Comparison of ENCODE assay signal across 18 cellular contexts in the genomic region with DNA sequence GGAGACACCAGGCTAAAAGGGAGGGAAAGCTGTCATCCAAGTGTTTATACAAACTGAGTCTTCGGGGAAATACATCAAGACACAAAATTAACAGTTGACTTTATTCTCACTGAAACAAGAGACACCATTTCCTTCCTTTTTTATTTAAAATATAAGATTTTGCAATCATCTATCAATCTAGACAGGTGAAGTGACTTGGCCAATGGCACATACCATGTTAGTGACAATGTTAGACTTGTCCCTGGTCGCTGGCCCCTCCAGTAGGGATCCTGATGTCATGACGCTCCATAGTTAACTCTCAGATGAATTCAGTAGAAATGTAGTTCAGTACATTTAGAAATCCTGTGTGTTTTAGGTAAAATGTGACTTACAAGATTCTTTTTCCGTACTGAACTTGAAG. TPM values are rescaled to one million over a fixed set of nuclear protein-coding genes. Genes with fewer than 3 reads are reported as not detected.
A peak's percentile ranks its signal among the peaks of the same experiment; 100 is the strongest.
DNase-seq lines count a peak whose midpoint lies in the region; ATAC-seq and TF ChIP-seq lines count a peak whose summit lies in the region.
"Had no signal": no experiment of that assay in that cellular context is flagged by ENCODE, and none has a peak within 500 bp of the region (broad histone marks: within the 10 kb centered on the region; RNA-seq: fewer than 3 reads in every experiment).

No MANE protein-coding gene starts in this region.

- no peak overlapping the region for H3K27ac ChIP-seq in GM23338 (ENCODE audit: low read depth)
- H3K27ac ChIP-seq in SK-N-MC = peak overlapping the region; percentile 82
- H3K27ac ChIP-seq in esophagus squamous epithelium = peak overlapping the region; percentile 71 to 98 (median 96)
- peak overlapping the region; percentile 49 to 90 for H3K27ac ChIP-seq in prostate gland
- H3K27ac ChIP-seq in CD8-positive, alpha-beta T cell (ENCODE audit: low read depth, low read length) = no peak overlapping the region
- H3K27ac ChIP-seq: colonic mucosa had no signal

- WGBS in esophagus squamous epithelium, 2 donors = 62 to 70% methylated on average over 4 of the region's 4 CpGs
- WGBS in prostate gland = 65% methylated on average over 4 of the region's 4 CpGs

- H3K9ac ChIP-seq in SK-N-MC (ENCODE audit: insufficient read length) = no peak overlapping the region

- peak overlapping the region; percentile 92 for H3K4me2 ChIP-seq in GM23338

- CTCF ChIA-PET in CD8-positive, alpha-beta T cell (lab: Charles Lee) = no interaction called here

- H3K9me3 Mint-ChIP-seq in GM23338 = no peaks in the 10 kb centered on the region
- H3K9me3 Mint-ChIP-seq in CD8-positive, alpha-beta T cell = no peaks in the 10 kb centered on the region
- H3K9me3 Mint-ChIP-seq: natural killer cell had no signal

- H3K4me1 ChIP-seq in GM23338 (ENCODE audit: insufficient read depth) = peaks cover 66% of the 10 kb centered on the region
- peaks cover 26 to 67% (median 27%) of the 10 kb centered on the region in 3 donors for H3K4me1 ChIP-seq in esophagus squamous epithelium
- no peaks in the 10 kb centered on the region for H3K4me1 ChIP-seq in prostate gland (replicated peaks)
- peaks cover 3% of the 10 kb centered on the region for H3K4me1 ChIP-seq in CD8-positive, alpha-beta T cell (ENCODE audit: insufficient read depth, low read length)
- H3K4me1 ChIP-seq: colonic mucosa had no signal

- no peaks in the 10 kb centered on the region for H3K9me2 ChIP-seq in GM23338 (ENCODE audit: insufficient read depth)

- H3K9me3 ChIP-seq in SK-N-MC (ENCODE audit: low read depth, low read length) = no peaks in the 10 kb centered on the region
- H3K9me3 ChIP-seq in esophagus squamous epithelium = no peaks in the 10 kb centered on the region
- no peaks in the 10 kb centered on the region for H3K9me3 ChIP-seq in prostate gland
- H3K9me3 ChIP-seq in CD8-positive, alpha-beta T cell (ENCODE audit: low read length) = no peaks in the 10 kb centered on the region
- H3K9me3 ChIP-seq: colonic mucosa had no signal

- peaks cover 68% of the 10 kb centered on the region for H3K4me1 Mint-ChIP-seq in GM23338
- H3K4me1 Mint-ChIP-seq in CD8-positive, alpha-beta T cell (ENCODE audit: low read depth) = peaks cover 10% of the 10 kb centered on the region

- peaks cover 6% of the 10 kb centered on the region; the same call in 2 of the 3 replicates for H3K36me3 Mint-ChIP-seq in GM23338 (ENCODE audit: low read depth)
- no peaks in the 10 kb centered on the region for H3K36me3 Mint-ChIP-seq in CD8-positive, alpha-beta T cell
- H3K36me3 Mint-ChIP-seq: natural killer cell had no signal

- no peaks in the 10 kb centered on the region for H4K20me1 ChIP-seq in GM23338 (replicated peaks; ENCODE audit: insufficient read depth)

- peaks cover 11% of the 10 kb centered on the region; the same call in 1 of the 2 replicates for H3F3A ChIP-seq in GM23338 (replicated peaks; ENCODE audit: low read depth)

- peaks cover 53% of the 10 kb centered on the region for H3K79me2 ChIP-seq in GM23338 (replicated peaks; ENCODE audit: insufficient read depth)

- DNase-seq in GM23338 (ENCODE audit: low spot score) (no peak), SK-N-MC (ENCODE audit: low read depth, low spot score) (no peak), esophagus squamous epithelium (lab: John Stamatoyannopoulos, UW) (no peak), prostate gland (ENCODE audit: low spot score) (no peak), cortex of kidney (lab: John Stamatoyannopoulos, UW) (no peak), MV-4-11 (lab: John Stamatoyannopoulos, UW) (no peak), DMS79 (lab: John Stamatoyannopoulos, UW) (no peak)
- DNase-seq in CD8-positive, alpha-beta T cell = no peak
- DNase-seq: activated CD8-positive, alpha-beta memory T cell treated with anti-CD3 and anti-CD28 coated beads, Interleukin-2, amount 10 ng/mL, durations not matched to agents 7 days and 5 days; activated effector memory CD4-positive, alpha-beta T cell treated with Interleukin-2 at 50 U/mL for 16 hours; amniotic stem cell; colonic mucosa; H7; natural killer cell; NCI-H1694 treated with DMSO at 0.1 percent for 48 hours; NCI-H345; T-helper 2 cell had no signal

- H3K36me3 ChIP-seq in GM23338 (ENCODE audit: insufficient read depth) (no peaks in the 10 kb centered on the region), SK-N-MC (ENCODE audit: insufficient read depth, low read length) (no peaks in the 10 kb centered on the region), esophagus squamous epithelium (peaks cover 0 to 22% (median 0%) of the 10 kb centered on the region in 3 donors), prostate gland (no peaks in the 10 kb centered on the region)
- H3K36me3 ChIP-seq in CD8-positive, alpha-beta T cell (ENCODE audit: insufficient read depth, low read length) = no peaks in the 10 kb centered on the region
- H3K36me3 ChIP-seq: colonic mucosa had no signal

- intact Hi-C loops in esophagus squamous epithelium (cut with DNase I) = no loop called here
- intact Hi-C loops in prostate gland (cut with DNase I) = no loop called here
- intact Hi-C loops in CD8-positive, alpha-beta T cell (cut with DNase I, micrococcal nuclease) = no loop called here

- no peak overlapping the region for H3K27ac Mint-ChIP-seq in GM23338
- no peak overlapping the region for H3K27ac Mint-ChIP-seq in CD8-positive, alpha-beta T cell
- H3K27ac Mint-ChIP-seq: activated CD8-positive, alpha-beta memory T cell treated with anti-CD3 and anti-CD28 coated beads, Interleukin-2, amount 10 ng/mL, durations not matched to agents 7 days and 5 days; natural killer cell had no signal

- H3K4me3 Mint-ChIP-seq in GM23338 = peak overlapping the region; percentile 51
- no peak overlapping the region for H3K4me3 Mint-ChIP-seq in CD8-positive, alpha-beta T cell
- H3K4me3 Mint-ChIP-seq: activated CD8-positive, alpha-beta memory T cell treated with anti-CD3 and anti-CD28 coated beads, Interleukin-2, amount 10 ng/mL, durations not matched to agents 7 days and 5 days; natural killer cell had no signal

- TF ChIP-seq CTCF in GM23338 (conservative IDR thresholded peaks at IDR 0.05; ENCODE audit: low read depth in 2 of 2) (no peak), esophagus squamous epithelium (IDR thresholded peaks at IDR 0.05) (no peak), prostate gland (IDR thresholded peaks at IDR 0.05) (no peak)
- no peak for TF ChIP-seq CTCF in CD8-positive, alpha-beta T cell (IDR thresholded peaks at IDR 0.05)

- H3K27me3 Mint-ChIP-seq in GM23338 (ENCODE audit: insufficient read depth, low read depth, poor library complexity) = peaks cover 15% of the 10 kb centered on the region
- H3K27me3 Mint-ChIP-seq in CD8-positive, alpha-beta T cell (ENCODE audit: low read depth) = peaks cover 41% of the 10 kb centered on the region

- TF ChIP-seq POLR2A in esophagus squamous epithelium (IDR thresholded peaks at IDR 0.05) (no peak), prostate gland (IDR thresholded peaks at IDR 0.05) (no peak)

- H3K27me3 ChIP-seq in GM23338 (ENCODE audit: insufficient read depth) (peaks cover 11% of the 10 kb centered on the region; the same call in 1 of the 2 replicates), esophagus squamous epithelium (peaks cover 0 to 3% (median 0%) of the 10 kb centered on the region in 4 donors), prostate gland (replicated peaks; ENCODE audit: insufficient read depth) (no peaks in the 10 kb centered on the region)
- H3K27me3 ChIP-seq in CD8-positive, alpha-beta T cell (ENCODE audit: insufficient read depth, low read length) = peaks cover 5% of the 10 kb centered on the region
- H3K27me3 ChIP-seq: colonic mucosa had no signal

- H3K4me3 ChIP-seq in GM23338 (peak overlapping the region; percentile 84), SK-N-MC (peak overlapping the region; percentile 47; the same call in 1 of the 2 replicates), esophagus squamous epithelium (peak overlapping the region; percentile 58 to 91 (median 74)), prostate gland (no peak overlapping the region)
- H3K4me3 ChIP-seq in CD8-positive, alpha-beta T cell (ENCODE audit: low read depth, low read length) = no peak overlapping the region
- H3K4me3 ChIP-seq: colonic mucosa had no signal

- H2AFZ ChIP-seq in GM23338 = no peak overlapping the region

- POLR2A ChIA-PET in CD8-positive, alpha-beta T cell (lab: Charles Lee) = no interaction called here

- no peak for ATAC-seq in GM23338
- ATAC-seq in CD8-positive, alpha-beta T cell = no peak
- ATAC-seq: activated CD8-positive, alpha-beta memory T cell treated with anti-CD3 and anti-CD28 coated beads, Interleukin-2, amount 10 ng/mL, durations not matched to agents 7 days and 5 days; left lobe of liver; natural killer cell had no signal

TF ChIP-seq in GM23338, 12 proteins besides CTCF, POLR2A, EP300 and RAD21 (continues in another document):
- no peak for TF ChIP-seq STAT1 (IDR thresholded peaks at IDR 0.05; ENCODE audit: unreplicated experiment)
- no peak for TF ChIP-seq JUNB (IDR thresholded peaks at IDR 0.05; ENCODE audit: unreplicated experiment)
- TF ChIP-seq, protein P1, sequence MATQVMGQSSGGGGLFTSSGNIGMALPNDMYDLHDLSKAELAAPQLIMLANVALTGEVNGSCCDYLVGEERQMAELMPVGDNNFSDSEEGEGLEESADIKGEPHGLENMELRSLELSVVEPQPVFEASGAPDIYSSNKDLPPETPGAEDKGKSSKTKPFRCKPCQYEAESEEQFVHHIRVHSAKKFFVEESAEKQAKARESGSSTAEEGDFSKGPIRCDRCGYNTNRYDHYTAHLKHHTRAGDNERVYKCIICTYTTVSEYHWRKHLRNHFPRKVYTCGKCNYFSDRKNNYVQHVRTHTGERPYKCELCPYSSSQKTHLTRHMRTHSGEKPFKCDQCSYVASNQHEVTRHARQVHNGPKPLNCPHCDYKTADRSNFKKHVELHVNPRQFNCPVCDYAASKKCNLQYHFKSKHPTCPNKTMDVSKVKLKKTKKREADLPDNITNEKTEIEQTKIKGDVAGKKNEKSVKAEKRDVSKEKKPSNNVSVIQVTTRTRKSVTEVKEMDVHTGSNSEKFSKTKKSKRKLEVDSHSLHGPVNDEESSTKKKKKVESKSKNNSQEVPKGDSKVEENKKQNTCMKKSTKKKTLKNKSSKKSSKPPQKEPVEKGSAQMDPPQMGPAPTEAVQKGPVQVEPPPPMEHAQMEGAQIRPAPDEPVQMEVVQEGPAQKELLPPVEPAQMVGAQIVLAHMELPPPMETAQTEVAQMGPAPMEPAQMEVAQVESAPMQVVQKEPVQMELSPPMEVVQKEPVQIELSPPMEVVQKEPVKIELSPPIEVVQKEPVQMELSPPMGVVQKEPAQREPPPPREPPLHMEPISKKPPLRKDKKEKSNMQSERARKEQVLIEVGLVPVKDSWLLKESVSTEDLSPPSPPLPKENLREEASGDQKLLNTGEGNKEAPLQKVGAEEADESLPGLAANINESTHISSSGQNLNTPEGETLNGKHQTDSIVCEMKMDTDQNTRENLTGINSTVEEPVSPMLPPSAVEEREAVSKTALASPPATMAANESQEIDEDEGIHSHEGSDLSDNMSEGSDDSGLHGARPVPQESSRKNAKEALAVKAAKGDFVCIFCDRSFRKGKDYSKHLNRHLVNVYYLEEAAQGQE (IDR thresholded peaks at IDR 0.05; ENCODE audit: unreplicated experiment) = no peak
- TF ChIP-seq EZH2phosphoT487 (IDR thresholded peaks at IDR 0.05; ENCODE audit: unreplicated experiment) = no peak

RNA-seq across cellular contexts. Expression of a gene that starts 2.9 kb away (rescaled TPM):
- total RNA-seq in GM23338 (2014; rRNA removed; shearing (Covaris generic)) = 20.8 and 30.2 TPM in 2 replicates
- polyA plus RNA-seq in GM23338 (2016; fragmentation: Nextera tagmentation; extraction: Ambion mirVana) = 7.4 and 8.2 TPM in 2 replicates
- total RNA-seq in esophagus squamous epithelium (100 to 1,000 TPM in 1 of 4 donors, 10 to 100 TPM in 3; 55.3 to 118 (median 79.6) TPM), prostate gland (10 to 100 TPM; 34.3 to 48.6 TPM)
- total RNA-seq in CD8-positive, alpha-beta T cell = under 1 TPM in 1 of 2 experiments, not detected in 1; 0.05 TPM

Comparison
In these comparisons a context has a peak if more than half of its experiments do, and no peak if none do; other contexts are left out.
1. H3K27ac ChIP-seq: peak in SK-N-MC (single experiment), esophagus squamous epithelium (4 of 4) and prostate gland (2 of 2); none in GM23338 (single experiment) and CD8-positive, alpha-beta T cell (single experiment).
2. H3K4me3 ChIP-seq: peak in GM23338 (single experiment), SK-N-MC (single experiment) and esophagus squamous epithelium (4 of 4); none in prostate gland (0 of 2) and CD8-positive, alpha-beta T cell (single experiment).
3. RNA of a gene that starts 2.9 kb away (total RNA-seq): 55.3 to 118 TPM in esophagus squamous epithelium, 34.3 to 48.6 TPM in prostate gland and 20.8 to 30.2 TPM in GM23338; 0.05 TPM in CD8-positive, alpha-beta T cell; every median in the first group is over 10 times any median in the second.